In the genomic region with DNA sequence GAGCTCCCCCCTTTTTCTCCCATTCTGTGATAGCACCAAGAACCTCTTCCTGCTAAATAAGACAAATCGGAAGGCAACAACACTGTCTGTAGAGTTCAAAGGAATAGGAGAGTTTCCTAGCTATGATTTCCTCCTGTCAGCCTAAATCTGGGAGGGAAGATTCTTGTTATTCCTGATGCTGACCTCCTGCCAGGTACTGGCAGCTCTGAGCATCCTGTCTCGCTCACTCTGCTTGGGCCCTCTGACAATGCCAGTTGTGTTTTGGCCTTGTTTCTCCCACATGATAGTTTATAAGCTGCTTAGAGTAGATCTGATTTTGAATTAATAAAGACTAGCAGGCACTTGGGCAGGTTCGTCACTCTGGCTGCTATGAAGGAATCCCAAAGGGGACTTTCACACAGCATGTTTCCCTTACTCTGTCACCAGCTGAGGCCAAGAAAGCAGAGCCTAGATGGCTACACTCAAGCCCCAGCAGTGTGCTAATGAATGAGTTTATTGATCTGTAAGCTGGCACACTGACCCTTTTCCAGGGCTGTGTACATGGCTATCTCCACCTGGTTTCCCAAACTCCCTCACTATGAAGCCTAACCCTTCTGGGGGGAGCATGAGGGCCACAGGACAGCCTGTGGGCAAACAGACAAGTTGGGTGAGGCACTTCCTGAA, we compare ENCODE assay signal across 15 cellular contexts. TPM values are rescaled to one million over a fixed set of nuclear protein-coding genes. Genes with fewer than 3 reads are reported as not detected.
DNase-seq lines count a peak whose midpoint lies in the region; ATAC-seq and TF ChIP-seq lines count a peak whose summit lies in the region.
"Had no signal": no experiment of that assay in that cellular context is flagged by ENCODE, and none has a peak within 500 bp of the region (broad histone marks: within the 10 kb centered on the region; RNA-seq: fewer than 3 reads in every experiment).

No MANE protein-coding gene starts in this region.

- in situ Hi-C loops in KBM-7 (cut with MboI; ENCODE audit: low pct_unique_long_range_greater_than_20kb, low sequenced_read_pairs), result no loop called here

- no peaks in the 10 kb centered on the region for H3K27me3 ChIP-seq in CD8-positive, alpha-beta T cell (ENCODE audit: insufficient read depth, low read length)
- no peaks in the 10 kb centered on the region for H3K27me3 ChIP-seq in MG63

- POLR2A ChIA-PET in CD8-positive, alpha-beta T cell (lab: Charles Lee), result interaction anchor here (0.6 kb wide), 1 partner anchor 269 kb away, joined by 5 read pairs; no protein-coding TSS in a partner anchor

- no peak overlapping the region for H3K4me3 ChIP-seq in CD8-positive, alpha-beta T cell (ENCODE audit: low read depth, low read length)
- no peak overlapping the region for H3K4me3 ChIP-seq in MG63

- CTCF ChIA-PET in CD8-positive, alpha-beta T cell (lab: Charles Lee), result interaction anchor here (1.5 kb wide), 1 partner anchor 14 kb away, joined by 5 read pairs; no protein-coding TSS in a partner anchor

- H3K9me3 Mint-ChIP-seq in CD8-positive, alpha-beta T cell, result no peaks in the 10 kb centered on the region
- no peaks in the 10 kb centered on the region for H3K9me3 Mint-ChIP-seq in progenitor cell of endocrine pancreas (ENCODE audit: low read depth)
- H3K9me3 Mint-ChIP-seq: activated naive CD8-positive, alpha-beta T cell treated with anti-CD3 and anti-CD28 coated beads for 36 hours had no signal

- peaks cover 15% of the 10 kb centered on the region for H3K36me3 ChIP-seq in CD8-positive, alpha-beta T cell (ENCODE audit: insufficient read depth, low read length)
- H3K36me3 ChIP-seq in MG63, result peaks cover 79% of the 10 kb centered on the region

- DNase-seq in CD8-positive, alpha-beta T cell, result no peak
- DNase-seq in MG63 (peak; percentile 66), globus pallidus (ENCODE audit: low spot score) (peak; percentile 30), progenitor cell of endocrine pancreas (ENCODE audit: low spot score, unreplicated experiment) (no peak), KBM-7 (no peak), iPS-NIHi7 (ENCODE audit: extremely low spot score) (no peak)
- DNase-seq in effector CD8-positive, alpha-beta T cell (lab: John Stamatoyannopoulos, UW), result no peak
- DNase-seq: activated CD4-positive, alpha-beta T cell treated with anti-CD3 and anti-CD28 coated beads, Interleukin-2, amount 50 U/mL, for 48 hours; activated naive CD8-positive, alpha-beta T cell treated with anti-CD3 and anti-CD28 coated beads for 36 hours; activated T-cell treated with anti-CD3 and anti-CD28 coated beads, Interleukin-2, amount 50 U/mL, for 48 hours; GOT3; hippocampal formation; NCI-H1694 treated with DMSO at 0.1 percent for 48 hours; NCI-H510A treated with DMSO at 0.1 percent for 48 hours had no signal

- no peak for ATAC-seq in CD8-positive, alpha-beta T cell

- H3K4me3 Mint-ChIP-seq in CD8-positive, alpha-beta T cell, result no peak overlapping the region
- H3K4me3 Mint-ChIP-seq in progenitor cell of endocrine pancreas (ENCODE audit: low read depth), result no peak overlapping the region
- H3K4me3 Mint-ChIP-seq: activated naive CD8-positive, alpha-beta T cell treated with anti-CD3 and anti-CD28 coated beads for 36 hours; B cell had no signal

- H3K27me3 Mint-ChIP-seq in CD8-positive, alpha-beta T cell (ENCODE audit: low read depth), result no peaks in the 10 kb centered on the region
- H3K27me3 Mint-ChIP-seq in progenitor cell of endocrine pancreas, result no peaks in the 10 kb centered on the region
- H3K27me3 Mint-ChIP-seq: activated naive CD8-positive, alpha-beta T cell treated with anti-CD3 and anti-CD28 coated beads for 36 hours; B cell had no signal

- intact Hi-C loops in CD8-positive, alpha-beta T cell (cut with DNase I, micrococcal nuclease), result no loop called here

- no peaks in the 10 kb centered on the region for H3K9me3 ChIP-seq in CD8-positive, alpha-beta T cell (ENCODE audit: low read length)
- no peaks in the 10 kb centered on the region for H3K9me3 ChIP-seq in MG63

- peaks cover 60% of the 10 kb centered on the region for H3K36me3 Mint-ChIP-seq in CD8-positive, alpha-beta T cell
- peaks cover 12% of the 10 kb centered on the region for H3K36me3 Mint-ChIP-seq in progenitor cell of endocrine pancreas (ENCODE audit: insufficient read depth)

- peak overlapping the region; percentile 10 for H3K27ac Mint-ChIP-seq in CD8-positive, alpha-beta T cell
- H3K27ac Mint-ChIP-seq in progenitor cell of endocrine pancreas, result peak overlapping the region; percentile 75
- H3K27ac Mint-ChIP-seq: activated naive CD8-positive, alpha-beta T cell treated with anti-CD3 and anti-CD28 coated beads for 36 hours; B cell had no signal

- TF ChIP-seq CTCF in CD8-positive, alpha-beta T cell (IDR thresholded peaks at IDR 0.05), result no peak
- TF ChIP-seq CTCF in progenitor cell of endocrine pancreas (IDR thresholded peaks at IDR 0.05; ENCODE audit: unreplicated experiment), result no peak

- no peaks in the 10 kb centered on the region for H3K4me1 ChIP-seq in CD8-positive, alpha-beta T cell (ENCODE audit: insufficient read depth, low read length)

- H3K27ac ChIP-seq in CD8-positive, alpha-beta T cell (ENCODE audit: low read depth, low read length), result no peak overlapping the region

- H3K4me1 Mint-ChIP-seq in CD8-positive, alpha-beta T cell (ENCODE audit: low read depth), result peaks cover 4% of the 10 kb centered on the region
- H3K4me1 Mint-ChIP-seq in progenitor cell of endocrine pancreas (ENCODE audit: low read depth), result peaks cover 8% of the 10 kb centered on the region
- H3K4me1 Mint-ChIP-seq: B cell had no signal

RNA-seq across cellular contexts. Expression of gene UQCC1, which starts 52.3 kb away (rescaled TPM):
- 10 to 100 TPM; 14.4 to 18.9 TPM for total RNA-seq in CD8-positive, alpha-beta T cell
- total RNA-seq in MG63 (2014; rRNA removed; shearing (Covaris generic); ENCODE audit: low replicate concordance), result 43.0 and 66.7 TPM in 2 replicates
- total RNA-seq in progenitor cell of endocrine pancreas, result 59.2 and 65.0 TPM in 2 replicates

Comparison
In these comparisons a context has a peak if more than half of its experiments do, and no peak if none do; other contexts are left out.
1. DNase-seq: peak in MG63 (single experiment) and globus pallidus (single experiment); none in CD8-positive, alpha-beta T cell (0 of 7), progenitor cell of endocrine pancreas (single experiment), KBM-7 (single experiment), iPS-NIHi7 (single experiment) and effector CD8-positive, alpha-beta T cell (single experiment).